Comparison of ENCODE assay signal across 9 cellular contexts in genomic region chr14:68377459-68377858, GRCh38.
DNase-seq lines count a peak whose midpoint lies in the region; ATAC-seq and TF ChIP-seq lines count a peak whose summit lies in the region.
"Had no signal": no experiment of that assay in that cellular context is flagged by ENCODE, and none has a peak within 500 bp of the region (broad histone marks: within the 10 kb centered on the region; RNA-seq: fewer than 3 reads in every experiment).

No MANE protein-coding gene starts in this region.

- H3K27ac Mint-ChIP-seq in T-helper 2 cell treated with Interferon-gamma antibody and Interleukin-4, amounts not matched to agents 5 μg/mL and 100 μg/mL, for 36 hours = no peak overlapping the region

- no peak for TF ChIP-seq CTCF in lung (IDR thresholded peaks at IDR 0.05; ENCODE audit: control extremely low read depth, extremely low read depth)
- no peak for TF ChIP-seq CTCF in tibial nerve (IDR thresholded peaks at IDR 0.05)

- H3K4me3 ChIP-seq in lung = no peak overlapping the region
- no peak overlapping the region for H3K4me3 ChIP-seq in tibial nerve

- H3K36me3 ChIP-seq in lung (ENCODE audit: control insufficient read depth in 2 of 2, insufficient read depth in 2 of 2, low read length in 2 of 2) (no peaks in the 10 kb centered on the region), tibial nerve (no peaks in the 10 kb centered on the region)

- no peaks in the 10 kb centered on the region for H3K9me3 Mint-ChIP-seq in T-helper 2 cell treated with Interferon-gamma antibody and Interleukin-4, amounts not matched to agents 5 μg/mL and 100 μg/mL, for 36 hours

- H3K9me3 ChIP-seq in lung (ENCODE audit: control insufficient read depth in 2 of 2, insufficient read depth in 1 of 2, low read length in 1 of 2) (no peaks in the 10 kb centered on the region), tibial nerve (no peaks in the 10 kb centered on the region)

- H3K27me3 ChIP-seq in lung (ENCODE audit: control insufficient read depth, insufficient read depth) (no peaks in the 10 kb centered on the region), tibial nerve (no peaks in the 10 kb centered on the region)

- H3K4me3 Mint-ChIP-seq in T-helper 2 cell treated with Interferon-gamma antibody and Interleukin-4, amounts not matched to agents 5 μg/mL and 100 μg/mL, for 36 hours = no peak overlapping the region

- TF ChIP-seq EP300 in tibial nerve (IDR thresholded peaks at IDR 0.05) = peak in 1 of 2 donors; percentile 85

- H3K27ac ChIP-seq in caudate nucleus (ENCODE audit: low read depth, low read length) (peak overlapping the region; percentile 74), lung (ENCODE audit: low read depth in 1 of 2, low read length in 1 of 2) (peak overlapping the region; percentile 13 to 72), tibial nerve (peak overlapping the region; percentile 11 to 89 (median 70))

- ATAC-seq in lung (ENCODE audit: insufficient read depth, low FRiP score) (peak; percentile 62), GM19351 (IDR thresholded peaks at IDR 0.05; ENCODE audit: unreplicated experiment) (no peak), HG02610 (IDR thresholded peaks at IDR 0.05; ENCODE audit: unreplicated experiment) (no peak)

- H3K36me3 Mint-ChIP-seq in T-helper 2 cell treated with Interferon-gamma antibody and Interleukin-4, amounts not matched to agents 5 μg/mL and 100 μg/mL, for 36 hours (ENCODE audit: low read depth) = no peaks in the 10 kb centered on the region

- peak in 1 of 2 donors; percentile 17 for TF ChIP-seq POLR2A in tibial nerve (IDR thresholded peaks at IDR 0.05)

- H3K4me1 ChIP-seq in lung (ENCODE audit: control insufficient read depth in 2 of 2, insufficient read depth in 2 of 2, low read length in 2 of 2) (peaks cover 2 to 4% of the 10 kb centered on the region in 2 donors), tibial nerve (peaks cover 0 to 52% (median 21%) of the 10 kb centered on the region in 4 donors)

- peak; percentile 21 for DNase-seq in NCI-H748 (lab: John Stamatoyannopoulos, UW; ENCODE audit: unreplicated experiment)
- DNase-seq in NCI-H748 treated with DMSO at 0.1 percent for 48 hours (lab: John Stamatoyannopoulos, UW) = no peak
- peak in 50 of 61 donors; percentile 20 to 82 (median 53) for DNase-seq in caudate nucleus (lab: John Stamatoyannopoulos, UW)
- peak; percentile 45 for DNase-seq in lung (ENCODE audit: low spot score)
- DNase-seq in tibial nerve (ENCODE audit: low spot score in 2 of 2) = peak; percentile 48 to 67
- DNase-seq in T-helper 2 cell treated with Interferon-gamma antibody and Interleukin-4, amounts not matched to agents 5 μg/mL and 100 μg/mL, for 36 hours (ENCODE audit: low spot score) = no peak
- DNase-seq: cortex of kidney had no signal

- WGBS in lung, 2 donors = 14 to 30% methylated on average over 8 of the region's 8 CpGs
- WGBS in tibial nerve, 2 donors = 15 to 20% methylated on average over 8 of the region's 8 CpGs

- H3K27me3 Mint-ChIP-seq in T-helper 2 cell treated with Interferon-gamma antibody and Interleukin-4, amounts not matched to agents 5 μg/mL and 100 μg/mL, for 36 hours (ENCODE audit: low read depth) = no peaks in the 10 kb centered on the region

- H3K4me1 Mint-ChIP-seq in T-helper 2 cell treated with Interferon-gamma antibody and Interleukin-4, amounts not matched to agents 5 μg/mL and 100 μg/mL, for 36 hours (ENCODE audit: low read depth) = peaks cover 15% of the 10 kb centered on the region

Comparison
In these comparisons a context has a peak if more than half of its experiments do, and no peak if none do; other contexts are left out.
1. DNase-seq: peak in NCI-H748 (single experiment), caudate nucleus (50 of 61), lung (single experiment) and tibial nerve (2 of 2); none in NCI-H748 treated with DMSO at 0.1 percent for 48 hours (single experiment) and T-helper 2 cell treated with Interferon-gamma antibody and Interleukin-4, amounts not matched to agents 5 μg/mL and 100 μg/mL, for 36 hours (single experiment).
2. Peak in every context shown above with its lines, with median percentiles within 50 percentile points of each other: H3K27ac ChIP-seq.